8 cellular contexts compared by ENCODE assay signal in genomic region chr10:128211064-128211504, GRCh38.
DNase-seq lines count a peak whose midpoint lies in the region; ATAC-seq and TF ChIP-seq lines count a peak whose summit lies in the region.

No MANE protein-coding gene starts in this region.

- DNase-seq in BJ (ENCODE audit: low read depth) (no peak), H9 (no peak), NCI-H510A treated with DMSO at 0.1 percent for 48 hours (lab: John Stamatoyannopoulos, UW) (no peak), Calu3 (no peak)
- no peak for DNase-seq in natural killer cell treated with Interleukin-12 subunit alpha and Interleukin-12 subunit beta and Interleukin-15 and Interleukin-18, amount 100 ng/mL, for 72 hours (ENCODE audit: low spot score)

- no peak overlapping the region for H2BK5ac ChIP-seq in H9 (ENCODE audit: insufficient read length, low read length)

- H3K4me2 ChIP-seq in H9 (ENCODE audit: insufficient read depth, insufficient read length, low read length) = peak overlapping the region; percentile 47

- no peak overlapping the region for H2BK120ac ChIP-seq in H9 (ENCODE audit: low read depth, low read length, poor library complexity, severe bottlenecking)

- H3K36me3 Mint-ChIP-seq in H9 (ENCODE audit: insufficient read depth in 1 of 3, low read depth in 3 of 3) (no peaks in the 10 kb centered on the region), Calu3 (ENCODE audit: insufficient read depth, unreplicated experiment) (no peaks in the 10 kb centered on the region)
- no peaks in the 10 kb centered on the region for H3K36me3 Mint-ChIP-seq in natural killer cell treated with Interleukin-12 subunit alpha and Interleukin-12 subunit beta and Interleukin-15 and Interleukin-18, amount 100 ng/mL, for 72 hours

- H2AFZ ChIP-seq in H9 (ENCODE audit: low read length) = no peak overlapping the region

- H3K4me1 ChIP-seq in H9 (ENCODE audit: insufficient read depth, low read length) (no peaks in the 10 kb centered on the region), ectodermal cell (ENCODE audit: control insufficient read depth, insufficient read depth, low read length) (no peaks in the 10 kb centered on the region)

- H3K23me2 ChIP-seq in H9 (ENCODE audit: insufficient read length, low read depth, low read length, poor library complexity, severe bottlenecking) = no peaks in the 10 kb centered on the region

- TF ChIP-seq CTCF in BJ (IDR thresholded peaks at IDR 0.05; ENCODE audit: insufficient read depth, low read depth, low read length) (0 out of 2 replicates have a peak, but pooled peaks have one; percentile 0), H9 (conservative IDR thresholded peaks at IDR 0.05) (no peak), Calu3 (IDR thresholded peaks at IDR 0.05; ENCODE audit: unreplicated experiment) (no peak)

- peaks cover 20% of the 10 kb centered on the region for H3K27me3 Mint-ChIP-seq in H9 (ENCODE audit: low read depth)
- H3K27me3 Mint-ChIP-seq in natural killer cell treated with Interleukin-12 subunit alpha and Interleukin-12 subunit beta and Interleukin-15 and Interleukin-18, amount 100 ng/mL, for 72 hours = no peaks in the 10 kb centered on the region
- peaks cover 70% of the 10 kb centered on the region for H3K27me3 Mint-ChIP-seq in Calu3 (ENCODE audit: unreplicated experiment)

- POLR2A ChIA-PET in BJ (lab: Charles Lee) = no interaction called here

- H3K9me3 Mint-ChIP-seq in H9 = no peaks in the 10 kb centered on the region
- H3K9me3 Mint-ChIP-seq in natural killer cell treated with Interleukin-12 subunit alpha and Interleukin-12 subunit beta and Interleukin-15 and Interleukin-18, amount 100 ng/mL, for 72 hours = no peaks in the 10 kb centered on the region
- no peaks in the 10 kb centered on the region for H3K9me3 Mint-ChIP-seq in Calu3 (ENCODE audit: low read depth, unreplicated experiment)

- no peak overlapping the region for H2BK12ac ChIP-seq in H9 (ENCODE audit: insufficient read length, low read depth, low read length)

- H3K18ac ChIP-seq in H9 (ENCODE audit: insufficient read length, low read depth, low read length) = no peak overlapping the region

- no peak overlapping the region for H4K91ac ChIP-seq in H9 (ENCODE audit: insufficient read length, low read depth, low read length)

- H3K23ac ChIP-seq in H9 (ENCODE audit: insufficient read length, low read depth, low read length) = no peak overlapping the region

- no peaks in the 10 kb centered on the region for H3K36me3 ChIP-seq in BJ (ENCODE audit: control insufficient read depth, insufficient read depth, low read length)
- no peaks in the 10 kb centered on the region for H3K36me3 ChIP-seq in ectodermal cell (ENCODE audit: control insufficient read depth, insufficient read depth, low read length)

- no peaks in the 10 kb centered on the region for H4K20me1 ChIP-seq in H9 (ENCODE audit: control insufficient read depth, insufficient read depth, insufficient read length)

- H3K4me3 Mint-ChIP-seq in H9 (peak overlapping the region; percentile 59 to 77), Calu3 (ENCODE audit: low read depth, unreplicated experiment) (no peak overlapping the region)
- H3K4me3 Mint-ChIP-seq in natural killer cell treated with Interleukin-12 subunit alpha and Interleukin-12 subunit beta and Interleukin-15 and Interleukin-18, amount 100 ng/mL, for 72 hours = peak overlapping the region; percentile 81

- H3K9ac ChIP-seq in H9 (ENCODE audit: extremely low read depth, insufficient read length, low read length) = no peak overlapping the region

- no peak overlapping the region for H2AK5ac ChIP-seq in H9 (ENCODE audit: insufficient read length, low read length)

- no peak overlapping the region for H3K4ac ChIP-seq in H9 (ENCODE audit: low read depth, low read length)

- no peak overlapping the region for H3T11ph ChIP-seq in H9 (ENCODE audit: low read length)

- no peaks in the 10 kb centered on the region for H3K79me2 ChIP-seq in H9 (ENCODE audit: insufficient read depth, low read length)

- no peak for ATAC-seq in natural killer cell treated with Interleukin-12 subunit alpha and Interleukin-12 subunit beta and Interleukin-15 and Interleukin-18, amount 100 ng/mL, for 72 hours
- ATAC-seq in HG02870 (IDR thresholded peaks at IDR 0.05; ENCODE audit: unreplicated experiment) (no peak), HG03095 (IDR thresholded peaks at IDR 0.05; ENCODE audit: unreplicated experiment) (no peak)

- H3K27ac ChIP-seq in H9 (ENCODE audit: insufficient read length, low read depth, low read length) (no peak overlapping the region), ectodermal cell (ENCODE audit: insufficient read depth, low read depth, low read length, poor library complexity, severe bottlenecking) (no peak overlapping the region)

- H3K56ac ChIP-seq in H9 (ENCODE audit: insufficient read length, low read depth, low read length) = no peak overlapping the region

- H3K27me3 ChIP-seq in BJ (ENCODE audit: control insufficient read depth, insufficient read depth, low read length) = no peaks in the 10 kb centered on the region
- H3K27me3 ChIP-seq in H9 (ENCODE audit: insufficient read depth, low read length) = no peaks in the 10 kb centered on the region
- peaks cover 24% of the 10 kb centered on the region for H3K27me3 ChIP-seq in ectodermal cell (ENCODE audit: control insufficient read depth, insufficient read depth, low read length, poor library complexity, severe bottlenecking)

- peaks cover 20 to 30% of the 10 kb centered on the region in 2 experiments for H3K4me1 Mint-ChIP-seq in H9
- H3K4me1 Mint-ChIP-seq in natural killer cell treated with Interleukin-12 subunit alpha and Interleukin-12 subunit beta and Interleukin-15 and Interleukin-18, amount 100 ng/mL, for 72 hours (ENCODE audit: low read depth in 2 of 2) = peaks cover 9 to 12% of the 10 kb centered on the region in 2 donors
- H3K4me1 Mint-ChIP-seq in Calu3 (ENCODE audit: low read depth, unreplicated experiment) = no peaks in the 10 kb centered on the region

- WGBS in H9 (ENCODE audit: extremely low coverage, insufficient read length, low lambda C conversion rate) = no CpG with 5 or more reads among the region's 25 CpGs
- 60 to 63% methylated on average over 24 to 25 of the region's 25 CpGs for WGBS in ectodermal cell, 2 experiments

- intact Hi-C loops in Calu3 (cut with micrococcal nuclease; ENCODE audit: unreplicated experiment) = no loop called here

- no peak overlapping the region for H4K5ac ChIP-seq in H9 (ENCODE audit: insufficient read length, low read depth, low read length)

- no peak overlapping the region for H2BK20ac ChIP-seq in H9 (ENCODE audit: low read depth, low read length, poor library complexity, severe bottlenecking)

- H3K14ac ChIP-seq in H9 (ENCODE audit: insufficient read depth, low read length) = no peak overlapping the region

- CTCF ChIA-PET in BJ (lab: Yijun Ruan, JAX) = interaction anchor here (0.8 to 2.9 kb wide), 11 partner anchors 9 to 1915 kb away, joined by 3 to 21 read pairs (median 5); no protein-coding TSS in a partner anchor
- CTCF ChIA-PET in Calu3 (lab: Charles Lee) = no interaction called here

- H3K9me3 ChIP-seq in H9 (ENCODE audit: control insufficient read depth, low read depth, low read length) = no peaks in the 10 kb centered on the region
- H3K9me3 ChIP-seq in ectodermal cell (ENCODE audit: control insufficient read depth, low read length) = no peaks in the 10 kb centered on the region

- BruUV-seq in Calu3 (replicated peaks; lab: Mats Ljungman, UMichigan) = no TSS peak

- H3K27ac Mint-ChIP-seq in H9 (no peak overlapping the region), Calu3 (ENCODE audit: unreplicated experiment) (no peak overlapping the region)
- H3K27ac Mint-ChIP-seq in natural killer cell treated with Interleukin-12 subunit alpha and Interleukin-12 subunit beta and Interleukin-15 and Interleukin-18, amount 100 ng/mL, for 72 hours = peak overlapping the region in 1 of 2 donors; percentile 64

- H4K8ac ChIP-seq in H9 (replicated peaks; ENCODE audit: insufficient read length, low read depth, low read length) = no peak overlapping the region

- H3K4me3 ChIP-seq in BJ (ENCODE audit: low read depth, low read length) = peak overlapping the region; percentile 49
- H3K4me3 ChIP-seq in ectodermal cell (ENCODE audit: insufficient read depth, low read depth, low read length) = peak overlapping the region; percentile 56

- no peak overlapping the region for H2BK15ac ChIP-seq in H9 (ENCODE audit: low read depth, low read length)

- H3K79me1 ChIP-seq in H9 (ENCODE audit: insufficient read depth, low read depth, low read length, poor library complexity, severe bottlenecking) = no peaks in the 10 kb centered on the region
